In genomic region chr17:42774066-42774750, GRCh38 we compare ENCODE assay signal across 8 cellular contexts. TPM values are rescaled to one million over a fixed set of nuclear protein-coding genes. Genes with fewer than 3 reads are reported as not detected.
A peak's percentile ranks its signal among the peaks of the same experiment; 100 is the strongest.
DNase-seq lines count a peak whose midpoint lies in the region; ATAC-seq and TF ChIP-seq lines count a peak whose summit lies in the region.

No MANE protein-coding gene starts in this region.

- no peak for DNase-seq in left ventricle myocardium inferior
- DNase-seq in Right ventricle myocardium superior: no peak
- peak; percentile 52 for DNase-seq in amniotic epithelial cell (ENCODE audit: low read depth)
- DNase-seq in right lobe of liver: no peak
- DNase-seq in uterus: no peak
- DNase-seq in body of pancreas: no peak
- no peak for DNase-seq in NAMALWA (ENCODE audit: low spot score)
- DNase-seq in SKM-1 treated with dmso at 0.1 percent for 144 hours (lab: John Stamatoyannopoulos, UW; ENCODE audit: unreplicated experiment): no peak

- H3K4me1 ChIP-seq in left ventricle myocardium inferior (peaks cover 22% of the 10 kb centered on the region), right lobe of liver (no peaks in the 10 kb centered on the region), uterus (peaks cover 0 to 7% of the 10 kb centered on the region in 2 donors), body of pancreas (peaks cover 13% of the 10 kb centered on the region)

- TF ChIP-seq CTCF in left ventricle myocardium inferior (IDR thresholded peaks at IDR 0.05; ENCODE audit: borderline replicate concordance) (no peak), right lobe of liver (IDR thresholded peaks at IDR 0.05) (no peak), uterus (IDR thresholded peaks at IDR 0.05) (no peak), body of pancreas (IDR thresholded peaks at IDR 0.05) (no peak)

- TF ChIP-seq POLR2A in right lobe of liver (IDR thresholded peaks at IDR 0.05) (no peak), uterus (IDR thresholded peaks at IDR 0.05) (no peak), body of pancreas (IDR thresholded peaks at IDR 0.05) (no peak)

- intact Hi-C loops in left ventricle myocardium inferior (cut with micrococcal nuclease) (no loop called here), Right ventricle myocardium superior (cut with DNase I) (no loop called here), right lobe of liver (cut with DNase I) (no loop called here), uterus (cut with DNase I; ENCODE audit: low total_unique reads) (no loop called here), body of pancreas (cut with DNase I) (no loop called here)

- WGBS in right lobe of liver (ENCODE audit: insufficient coverage, low coverage, low lambda C conversion rate, missing lambda C conversion rate): 47% methylated on average over 2 of the region's 3 CpGs
- 67 to 70% methylated on average over 3 of the region's 3 CpGs for WGBS in body of pancreas, 2 donors

- H3K9me3 ChIP-seq in left ventricle myocardium inferior (replicated peaks): no peaks in the 10 kb centered on the region
- H3K9me3 ChIP-seq in right lobe of liver: no peaks in the 10 kb centered on the region
- H3K9me3 ChIP-seq in uterus: no peaks in the 10 kb centered on the region
- H3K9me3 ChIP-seq in body of pancreas: no peaks in the 10 kb centered on the region

- no peak for ATAC-seq in Right ventricle myocardium superior (ENCODE audit: poor library complexity)
- ATAC-seq in right lobe of liver: no peak
- no peak for ATAC-seq in body of pancreas

- H3K27me3 ChIP-seq in left ventricle myocardium inferior (ENCODE audit: low read depth) (no peaks in the 10 kb centered on the region), right lobe of liver (no peaks in the 10 kb centered on the region), uterus (no peaks in the 10 kb centered on the region), body of pancreas (no peaks in the 10 kb centered on the region)

- peak overlapping the region; percentile 98 for H3K4me3 ChIP-seq in left ventricle myocardium inferior
- peak overlapping the region; percentile 74 to 95 (median 80) for H3K4me3 ChIP-seq in right lobe of liver
- H3K4me3 ChIP-seq in uterus: peak overlapping the region; percentile 74 to 78
- peak overlapping the region in 1 of 2 donors; percentile 74 for H3K4me3 ChIP-seq in body of pancreas

- H3K36me3 ChIP-seq in left ventricle myocardium inferior (peaks cover 52% of the 10 kb centered on the region), right lobe of liver (peaks cover 0 to 35% (median 17%) of the 10 kb centered on the region in 4 donors), uterus (no peaks in the 10 kb centered on the region), body of pancreas (replicated peaks in 1 of 2; ENCODE audit: insufficient read depth in 1 of 2, low read depth in 2 of 2) (peaks cover 6 to 16% of the 10 kb centered on the region in 2 donors)

- H3K27ac ChIP-seq in left ventricle myocardium inferior (replicated peaks) (peak overlapping the region; percentile 91), right lobe of liver (no peak overlapping the region), uterus (peak overlapping the region; percentile 77 to 83), body of pancreas (no peak overlapping the region)

RNA-seq across cellular contexts. Expression of gene VPS25, which starts 1.0 kb away (rescaled TPM):
- total RNA-seq in left ventricle myocardium inferior: 37.5 TPM
- total RNA-seq in Right ventricle myocardium superior: 30.3 TPM
- total RNA-seq in right lobe of liver: 10 to 100 TPM; 28.3 to 47.0 (median 33.6) TPM
- total RNA-seq in uterus: 10 to 100 TPM; 36.8 to 70.7 (median 51.7) TPM
- 10 to 100 TPM; 17.8 to 23.9 TPM for total RNA-seq in body of pancreas

RNA-seq across cellular contexts. Expression of gene WNK4, which starts 6.2 kb away (rescaled TPM):
- total RNA-seq in left ventricle myocardium inferior (not detected), Right ventricle myocardium superior (not detected), right lobe of liver (1 to 10 TPM in 1 of 6 experiments, under 1 TPM in 2, not detected in 3; 0.12 to 1.1 (median 0.22) TPM), uterus (1 to 10 TPM in 1 of 4 donors, under 1 TPM in 2, not detected in 1; under 0.01 to 1.7 (median 0.34) TPM), body of pancreas (under 1 TPM in 1 of 2 donors, not detected in 1; 0.26 TPM)

RNA-seq across cellular contexts. Expression of gene RAMP2, which starts 13.2 kb away (rescaled TPM):
- 37.7 TPM for total RNA-seq in left ventricle myocardium inferior
- 38.2 TPM for total RNA-seq in Right ventricle myocardium superior
- 1 to 10 TPM; 1.9 to 9.4 (median 4.4) TPM for total RNA-seq in right lobe of liver
- total RNA-seq in uterus: 10 to 100 TPM; 13.7 to 52.2 (median 29.2) TPM
- 1 to 10 TPM; 3.1 to 7.6 TPM for total RNA-seq in body of pancreas

RNA-seq across cellular contexts. Expression of gene COA3, which starts 24.3 kb away (rescaled TPM):
- total RNA-seq in left ventricle myocardium inferior: 71.0 TPM
- 67.2 TPM for total RNA-seq in Right ventricle myocardium superior
- total RNA-seq in right lobe of liver: 100 to 1,000 TPM in 1 of 6 experiments, 10 to 100 TPM in 5; 50.4 to 118 (median 68.3) TPM
- 100 to 1,000 TPM in 1 of 4 donors, 10 to 100 TPM in 3; 40.9 to 100 (median 51.8) TPM for total RNA-seq in uterus
- total RNA-seq in body of pancreas: 10 to 100 TPM; 69.2 to 72.4 TPM

RNA-seq across cellular contexts. Expression of gene CNTD1, which starts 24.5 kb away (rescaled TPM):
- total RNA-seq in left ventricle myocardium inferior (not detected), Right ventricle myocardium superior (not detected), right lobe of liver (under 1 TPM in 1 of 6 experiments, not detected in 5; 0.15 TPM), uterus (1 to 10 TPM in 1 of 4 donors, under 1 TPM in 1, not detected in 2; 0.69 to 1.2 TPM), body of pancreas (not detected)

Comparison
In these comparisons a context has a peak if more than half of its experiments do, and no peak if none do; other contexts are left out.
1. H3K27ac ChIP-seq: peak in left ventricle myocardium inferior (single experiment) and uterus (2 of 2); none in right lobe of liver (0 of 3) and body of pancreas (0 of 4).